8 cellular contexts compared by ENCODE assay signal in genomic region chr18:80147418-80148315, GRCh38. TPM values are rescaled to one million over a fixed set of nuclear protein-coding genes. Genes with fewer than 3 reads are reported as not detected.
DNase-seq lines count a peak whose midpoint lies in the region; ATAC-seq lines count a peak whose summit lies in the region.

No MANE protein-coding gene starts in this region.

- H4K8ac ChIP-seq in mesendoderm (ENCODE audit: low read depth, low read length), result no peak overlapping the region

- peaks cover 14% of the 10 kb centered on the region for H3K36me3 Mint-ChIP-seq in activated CD8-positive, alpha-beta T cell treated with anti-CD3 and anti-CD28 coated beads, Interleukin-2, amount 10 ng/mL, durations not matched to agents 7 days and 5 days (ENCODE audit: low read depth)

- H3K4me3 Mint-ChIP-seq in activated CD8-positive, alpha-beta T cell treated with anti-CD3 and anti-CD28 coated beads, Interleukin-2, amount 10 ng/mL, durations not matched to agents 7 days and 5 days, result peak overlapping the region; percentile 74

- no peak overlapping the region for H2BK15ac ChIP-seq in mesendoderm (replicated peaks; ENCODE audit: low read depth)

- no peaks in the 10 kb centered on the region for H3K79me1 ChIP-seq in mesendoderm (ENCODE audit: low read length)

- peak overlapping the region; percentile 62 for H3K4me3 ChIP-seq in effector memory CD4-positive, alpha-beta T cell (ENCODE audit: insufficient read depth, low read depth, low read length, poor library complexity, severe bottlenecking)
- H3K4me3 ChIP-seq in mesendoderm (ENCODE audit: low read length), result peak overlapping the region; percentile 28

- no peaks in the 10 kb centered on the region for H3K27me3 ChIP-seq in effector memory CD4-positive, alpha-beta T cell (replicated peaks; ENCODE audit: control insufficient read depth, insufficient read depth, low read length, poor library complexity, severe bottlenecking)
- no peaks in the 10 kb centered on the region for H3K27me3 ChIP-seq in mesendoderm (ENCODE audit: insufficient read depth, low read length, poor library complexity)

- H3K4ac ChIP-seq in mesendoderm (ENCODE audit: low read depth, low read length), result no peak overlapping the region

- H3K56ac ChIP-seq in mesendoderm (ENCODE audit: low read length), result peak overlapping the region; percentile 34

- no peaks in the 10 kb centered on the region for H3K36me3 ChIP-seq in effector memory CD4-positive, alpha-beta T cell (ENCODE audit: control insufficient read depth, insufficient read depth, low read length)
- H3K36me3 ChIP-seq in mesendoderm (ENCODE audit: control insufficient read depth, insufficient read depth, low read length), result no peaks in the 10 kb centered on the region

- H3K18ac ChIP-seq in mesendoderm (ENCODE audit: low read length), result no peak overlapping the region

- CTCF ChIA-PET in activated CD8-positive, alpha-beta T cell treated with anti-CD3 and anti-CD28 coated beads, Interleukin-2, amount 10 ng/mL, durations not matched to agents 7 days and 5 days (lab: Charles Lee), result interaction anchor here (1.2 to 10.4 kb wide), 3 partner anchors 11 to 38 kb away, joined by 3 to 87 read pairs (median 3); no protein-coding TSS in a partner anchor

- DNase-seq in NCI-H2081 (lab: John Stamatoyannopoulos, UW) (peak; percentile 76 to 77), NCI-H2081 treated with DMSO at 0.1 percent for 48 hours (lab: John Stamatoyannopoulos, UW) (no peak), NCI-H345 treated with DMSO at 0.1 percent for 48 hours (lab: John Stamatoyannopoulos, UW; ENCODE audit: unreplicated experiment) (peak; percentile 92), mesendoderm (peak; percentile 82)
- peak; percentile 89 for DNase-seq in activated CD8-positive, alpha-beta T cell treated with anti-CD3 and anti-CD28 coated beads, Interleukin-2, amount 10 ng/mL, durations not matched to agents 7 days and 5 days
- DNase-seq in effector memory CD4-positive, alpha-beta T cell, result peak; percentile 34 to 49 (median 35)
- DNase-seq in stimulated activated CD8-positive, alpha-beta memory T cell treated with anti-CD3 and anti-CD28 coated beads, Interleukin-12 subunit alpha, Interleukin-12 subunit beta, amount 100 ng/mL, for 4 hours (ENCODE audit: low read depth), result peak; percentile 48

- H3K9me3 Mint-ChIP-seq in activated CD8-positive, alpha-beta T cell treated with anti-CD3 and anti-CD28 coated beads, Interleukin-2, amount 10 ng/mL, durations not matched to agents 7 days and 5 days (ENCODE audit: insufficient read depth), result no peaks in the 10 kb centered on the region

- no CpG with 5 or more reads among the region's 52 CpGs for WGBS in mesendoderm (ENCODE audit: extremely low coverage, insufficient coverage, low lambda C conversion rate)

- no peak overlapping the region for H3K27ac ChIP-seq in effector memory CD4-positive, alpha-beta T cell (ENCODE audit: insufficient read depth, low read length, poor library complexity, severe bottlenecking)
- H3K27ac ChIP-seq in mesendoderm (ENCODE audit: low read depth, low read length), result no peak overlapping the region

- H3K9me3 ChIP-seq in effector memory CD4-positive, alpha-beta T cell (ENCODE audit: control insufficient read depth, low read length), result no peaks in the 10 kb centered on the region

- peaks cover 19% of the 10 kb centered on the region for H3K4me1 Mint-ChIP-seq in activated CD8-positive, alpha-beta T cell treated with anti-CD3 and anti-CD28 coated beads, Interleukin-2, amount 10 ng/mL, durations not matched to agents 7 days and 5 days (ENCODE audit: low read depth)

- no peak overlapping the region for H4K5ac ChIP-seq in mesendoderm (ENCODE audit: low read length)

- H3K4me2 ChIP-seq in mesendoderm (ENCODE audit: low read length), result peak overlapping the region; percentile 40

- H3K9ac ChIP-seq in mesendoderm (ENCODE audit: low read length), result peak overlapping the region; percentile 51

- no peak overlapping the region for H2BK5ac ChIP-seq in mesendoderm (ENCODE audit: low read length)

- no peak overlapping the region for H3K23ac ChIP-seq in mesendoderm (ENCODE audit: low read length)

- peaks cover 8% of the 10 kb centered on the region for H3K4me1 ChIP-seq in effector memory CD4-positive, alpha-beta T cell (ENCODE audit: control insufficient read depth, insufficient read depth, low read length, poor library complexity, severe bottlenecking)
- H3K4me1 ChIP-seq in mesendoderm (ENCODE audit: control insufficient read depth, low read depth, low read length), result no peaks in the 10 kb centered on the region

- POLR2A ChIA-PET in activated CD8-positive, alpha-beta T cell treated with anti-CD3 and anti-CD28 coated beads, Interleukin-2, amount 10 ng/mL, durations not matched to agents 7 days and 5 days (lab: Charles Lee), result interaction anchor here (0.6 to 0.9 kb wide), 2 partner anchors 38 to 130 kb away, joined by 3 read pairs; no protein-coding TSS in a partner anchor

- peaks cover 4% of the 10 kb centered on the region for H3K27me3 Mint-ChIP-seq in activated CD8-positive, alpha-beta T cell treated with anti-CD3 and anti-CD28 coated beads, Interleukin-2, amount 10 ng/mL, durations not matched to agents 7 days and 5 days (ENCODE audit: low read depth)

- H3K27ac Mint-ChIP-seq in activated CD8-positive, alpha-beta T cell treated with anti-CD3 and anti-CD28 coated beads, Interleukin-2, amount 10 ng/mL, durations not matched to agents 7 days and 5 days, result peak overlapping the region; percentile 59

- H2BK120ac ChIP-seq in mesendoderm (ENCODE audit: low read depth, low read length), result no peak overlapping the region

- ATAC-seq in HG03039 (IDR thresholded peaks at IDR 0.05; ENCODE audit: unreplicated experiment), result peak; percentile 76
- peak; percentile 82 for ATAC-seq in activated CD8-positive, alpha-beta T cell treated with anti-CD3 and anti-CD28 coated beads, Interleukin-2, amount 10 ng/mL, durations not matched to agents 7 days and 5 days

- H2AK5ac ChIP-seq in mesendoderm (ENCODE audit: low read length), result no peak overlapping the region

- H3K79me2 ChIP-seq in mesendoderm (ENCODE audit: control insufficient read depth, insufficient read depth, low read length), result no peaks in the 10 kb centered on the region

RNA-seq across cellular contexts. Expression of gene ADNP2, which starts 38.6 kb away (rescaled TPM):
- 10 to 100 TPM; 23.5 to 24.5 TPM for total RNA-seq in activated CD8-positive, alpha-beta T cell treated with anti-CD3 and anti-CD28 coated beads, Interleukin-2, amount 10 ng/mL, durations not matched to agents 7 days and 5 days
- polyA plus RNA-seq in mesendoderm (2013, experiment 1 of 2), result 31.3 TPM
- polyA plus RNA-seq in mesendoderm (2013, experiment 2 of 2), result 30.6 TPM
